ENCODE assay signal across 1 cellular context in genomic region chr10:102503264-102504178, GRCh38.
TF ChIP-seq lines count a peak whose summit lies in the region.

Gene SUFU (plus strand): TSS chr10:102503972. CDS start chr10:102504153, 181 bp downstream.

TF ChIP-seq in HepG2, 621 proteins besides CTCF, POLR2A, EP300 and RAD21 (continued from another document and continues in another):
- TF ChIP-seq, protein P1, sequence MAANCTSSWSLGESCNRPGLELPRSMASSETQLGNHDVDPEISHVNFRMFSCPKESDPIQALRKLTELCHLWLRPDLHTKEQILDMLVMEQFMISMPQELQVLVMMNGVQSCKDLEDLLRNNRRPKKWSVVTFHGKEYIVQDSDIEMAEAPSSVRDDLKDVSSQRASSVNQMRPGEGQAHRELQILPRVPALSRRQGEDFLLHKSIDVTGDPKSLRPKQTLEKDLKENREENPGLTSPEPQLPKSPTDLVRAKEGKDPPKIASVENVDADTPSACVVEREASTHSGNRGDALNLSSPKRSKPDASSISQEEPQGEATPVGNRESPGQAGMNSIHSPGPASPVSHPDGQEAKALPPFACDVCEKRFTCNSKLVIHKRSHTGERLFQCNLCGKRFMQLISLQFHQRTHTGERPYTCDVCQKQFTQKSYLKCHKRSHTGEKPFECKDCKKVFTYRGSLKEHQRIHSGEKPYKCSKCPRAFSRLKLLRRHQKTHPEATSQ (CRISPR knock-in tag; IDR thresholded peaks at IDR 0.05; ENCODE audit: borderline replicate concordance) = no peak
- TF ChIP-seq ZNF451 (CRISPR knock-in tag; IDR thresholded peaks at IDR 0.05) (0 out of 2 replicates have a peak, but pooled peaks have one; percentile 25), ZNF552 (CRISPR knock-in tag; IDR thresholded peaks at IDR 0.05; ENCODE audit: borderline replicate concordance) (no peak), SRY (CRISPR knock-in tag; IDR thresholded peaks at IDR 0.05) (no peak), ZNF224 (CRISPR knock-in tag; IDR thresholded peaks at IDR 0.05) (no peak), NR2F1 (CRISPR knock-in tag; IDR thresholded peaks at IDR 0.05) (no peak), LBX2 (CRISPR knock-in tag; IDR thresholded peaks at IDR 0.05; ENCODE audit: borderline replicate concordance) (no peak; the same call in 1 of the 2 replicates), TSC22D2 (CRISPR knock-in tag; IDR thresholded peaks at IDR 0.05; ENCODE audit: borderline replicate concordance) (0 out of 2 replicates have a peak, but pooled peaks have one; percentile 31), ZNF235 (CRISPR knock-in tag; IDR thresholded peaks at IDR 0.05; ENCODE audit: borderline replicate concordance) (no peak), RNF2 (conservative IDR thresholded peaks at IDR 0.05; ENCODE audit: low read depth) (no peak), MIER2 (CRISPR knock-in tag; IDR thresholded peaks at IDR 0.05) (no peak), MED13 (CRISPR knock-in tag; IDR thresholded peaks at IDR 0.05) (0 out of 2 replicates have a peak, but pooled peaks have one; percentile 22), HDAC2 (CRISPR knock-in tag; IDR thresholded peaks at IDR 0.05) (peak; percentile 54; the same call in 1 of the 2 replicates), ETV5 (CRISPR knock-in tag; IDR thresholded peaks at IDR 0.05; ENCODE audit: borderline replicate concordance) (no peak; the same call in 1 of the 2 replicates), ZNF670 (CRISPR knock-in tag; IDR thresholded peaks at IDR 0.05; ENCODE audit: borderline replicate concordance) (no peak), PLRG1 (conservative IDR thresholded peaks at IDR 0.05) (no peak), MIXL1 (CRISPR knock-in tag; IDR thresholded peaks at IDR 0.05) (peak; percentile 51; the same call in 1 of the 2 replicates), POLR2AphosphoS2 (IDR thresholded peaks at IDR 0.05; ENCODE audit: low read depth, low read length) (no peak), TMF1 (CRISPR knock-in tag; IDR thresholded peaks at IDR 0.05; ENCODE audit: low read depth) (no peak), SIX1 (CRISPR knock-in tag; IDR thresholded peaks at IDR 0.05; ENCODE audit: borderline replicate concordance) (0 out of 2 replicates have a peak, but pooled peaks have one; percentile 28), HMG20A (CRISPR knock-in tag; IDR thresholded peaks at IDR 0.05; ENCODE audit: borderline replicate concordance) (no peak), MYC (CRISPR knock-in tag; IDR thresholded peaks at IDR 0.05; ENCODE audit: borderline replicate concordance) (peak; percentile 19; the same call in 1 of the 2 replicates), NFKB2 (CRISPR knock-in tag; IDR thresholded peaks at IDR 0.05; ENCODE audit: borderline replicate concordance) (no peak; the same call in 1 of the 2 replicates), ZNF354B (CRISPR knock-in tag; IDR thresholded peaks at IDR 0.05) (no peak), ZNF446 (CRISPR knock-in tag; IDR thresholded peaks at IDR 0.05) (no peak), ZNF562 (CRISPR knock-in tag; IDR thresholded peaks at IDR 0.05; ENCODE audit: borderline replicate concordance) (no peak), MAFK (conservative IDR thresholded peaks at IDR 0.05 in 1 of 2, IDR thresholded peaks at IDR 0.05 in 1 of 2; ENCODE audit: low read length in 2 of 2) (no peak; a peak in 1 of 4 replicates), RARA (CRISPR knock-in tag; IDR thresholded peaks at IDR 0.05) (no peak), ZSCAN25 (CRISPR knock-in tag; IDR thresholded peaks at IDR 0.05) (no peak), ZNF557 (CRISPR knock-in tag; IDR thresholded peaks at IDR 0.05) (no peak), CEBPG (CRISPR knock-in tag; IDR thresholded peaks at IDR 0.05) (0 out of 2 replicates have a peak, but pooled peaks have one; percentile 4), SNAI1 (CRISPR knock-in tag; IDR thresholded peaks at IDR 0.05; ENCODE audit: borderline replicate concordance) (no peak), ARNTL (CRISPR knock-in tag; IDR thresholded peaks at IDR 0.05) (no peak), PCBP1 (IDR thresholded peaks at IDR 0.05; ENCODE audit: borderline replicate concordance, low read depth, low read length) (no peak), POLR2AphosphoS5 (IDR thresholded peaks at IDR 0.05; ENCODE audit: low read depth, low read length) (peak; percentile 70), SYNCRIP (IDR thresholded peaks at IDR 0.05; ENCODE audit: insufficient read depth, low read depth, low read length) (no peak), ZNF574 (CRISPR knock-in tag; IDR thresholded peaks at IDR 0.05) (peak; percentile 97), ZNF644 (CRISPR knock-in tag; IDR thresholded peaks at IDR 0.05; ENCODE audit: low read depth) (no peak), REXO4 (CRISPR knock-in tag; IDR thresholded peaks at IDR 0.05; ENCODE audit: borderline replicate concordance) (no peak), ZNF124 (CRISPR knock-in tag; IDR thresholded peaks at IDR 0.05) (no peak)
- TF ChIP-seq, protein P2, sequence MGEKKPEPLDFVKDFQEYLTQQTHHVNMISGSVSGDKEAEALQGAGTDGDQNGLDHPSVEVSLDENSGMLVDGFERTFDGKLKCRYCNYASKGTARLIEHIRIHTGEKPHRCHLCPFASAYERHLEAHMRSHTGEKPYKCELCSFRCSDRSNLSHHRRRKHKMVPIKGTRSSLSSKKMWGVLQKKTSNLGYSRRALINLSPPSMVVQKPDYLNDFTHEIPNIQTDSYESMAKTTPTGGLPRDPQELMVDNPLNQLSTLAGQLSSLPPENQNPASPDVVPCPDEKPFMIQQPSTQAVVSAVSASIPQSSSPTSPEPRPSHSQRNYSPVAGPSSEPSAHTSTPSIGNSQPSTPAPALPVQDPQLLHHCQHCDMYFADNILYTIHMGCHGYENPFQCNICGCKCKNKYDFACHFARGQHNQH (CRISPR knock-in tag; IDR thresholded peaks at IDR 0.05) = 0 out of 2 replicates have a peak, but pooled peaks have one; percentile 21
- TF ChIP-seq, protein P3, sequence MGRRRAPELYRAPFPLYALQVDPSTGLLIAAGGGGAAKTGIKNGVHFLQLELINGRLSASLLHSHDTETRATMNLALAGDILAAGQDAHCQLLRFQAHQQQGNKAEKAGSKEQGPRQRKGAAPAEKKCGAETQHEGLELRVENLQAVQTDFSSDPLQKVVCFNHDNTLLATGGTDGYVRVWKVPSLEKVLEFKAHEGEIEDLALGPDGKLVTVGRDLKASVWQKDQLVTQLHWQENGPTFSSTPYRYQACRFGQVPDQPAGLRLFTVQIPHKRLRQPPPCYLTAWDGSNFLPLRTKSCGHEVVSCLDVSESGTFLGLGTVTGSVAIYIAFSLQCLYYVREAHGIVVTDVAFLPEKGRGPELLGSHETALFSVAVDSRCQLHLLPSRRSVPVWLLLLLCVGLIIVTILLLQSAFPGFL (CRISPR knock-in tag; IDR thresholded peaks at IDR 0.05) = no peak
- TF ChIP-seq, protein P4, sequence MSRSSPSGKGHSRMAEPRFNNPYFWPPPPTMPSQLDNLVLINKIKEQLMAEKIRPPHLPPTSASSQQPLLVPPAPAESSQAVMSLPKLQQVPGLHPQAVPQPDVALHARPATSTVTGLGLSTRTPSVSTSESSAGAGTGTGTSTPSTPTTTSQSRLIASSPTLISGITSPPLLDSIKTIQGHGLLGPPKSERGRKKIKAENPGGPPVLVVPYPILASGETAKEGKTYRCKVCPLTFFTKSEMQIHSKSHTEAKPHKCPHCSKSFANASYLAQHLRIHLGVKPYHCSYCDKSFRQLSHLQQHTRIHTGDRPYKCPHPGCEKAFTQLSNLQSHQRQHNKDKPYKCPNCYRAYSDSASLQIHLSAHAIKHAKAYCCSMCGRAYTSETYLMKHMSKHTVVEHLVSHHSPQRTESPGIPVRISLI (CRISPR knock-in tag; IDR thresholded peaks at IDR 0.05; ENCODE audit: borderline replicate concordance) = no peak
- TF ChIP-seq, protein P5, sequence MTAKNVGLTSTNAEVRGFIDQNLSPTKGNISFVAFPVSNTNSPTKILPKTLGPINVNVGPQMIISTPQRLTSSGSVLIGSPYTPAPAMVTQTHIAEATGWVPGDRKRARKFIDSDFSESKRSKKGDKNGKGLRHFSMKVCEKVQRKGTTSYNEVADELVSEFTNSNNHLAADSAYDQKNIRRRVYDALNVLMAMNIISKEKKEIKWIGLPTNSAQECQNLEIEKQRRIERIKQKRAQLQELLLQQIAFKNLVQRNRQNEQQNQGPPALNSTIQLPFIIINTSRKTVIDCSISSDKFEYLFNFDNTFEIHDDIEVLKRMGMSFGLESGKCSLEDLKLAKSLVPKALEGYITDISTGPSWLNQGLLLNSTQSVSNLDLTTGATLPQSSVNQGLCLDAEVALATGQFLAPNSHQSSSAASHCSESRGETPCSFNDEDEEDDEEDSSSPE (CRISPR knock-in tag; IDR thresholded peaks at IDR 0.05) = peak; percentile 55
- TF ChIP-seq, protein P6, sequence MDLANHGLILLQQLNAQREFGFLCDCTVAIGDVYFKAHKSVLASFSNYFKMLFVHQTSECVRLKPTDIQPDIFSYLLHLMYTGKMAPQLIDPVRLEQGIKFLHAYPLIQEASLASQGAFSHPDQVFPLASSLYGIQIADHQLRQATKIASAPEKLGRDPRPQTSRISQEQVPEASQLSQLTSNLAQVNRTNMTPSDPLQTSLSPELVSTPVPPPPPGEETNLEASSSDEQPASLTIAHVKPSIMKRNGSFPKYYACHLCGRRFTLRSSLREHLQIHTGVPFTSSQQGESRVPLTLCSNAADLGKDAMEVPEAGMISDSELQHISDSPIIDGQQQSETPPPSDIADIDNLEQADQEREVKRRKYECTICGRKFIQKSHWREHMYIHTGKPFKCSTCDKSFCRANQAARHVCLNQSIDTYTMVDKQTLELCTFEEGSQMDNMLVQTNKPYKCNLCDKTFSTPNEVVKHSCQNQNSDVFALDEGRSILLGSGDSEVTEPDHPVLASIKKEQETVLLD (CRISPR knock-in tag; IDR thresholded peaks at IDR 0.05; ENCODE audit: low read depth) = no peak
- TF ChIP-seq, protein P7, sequence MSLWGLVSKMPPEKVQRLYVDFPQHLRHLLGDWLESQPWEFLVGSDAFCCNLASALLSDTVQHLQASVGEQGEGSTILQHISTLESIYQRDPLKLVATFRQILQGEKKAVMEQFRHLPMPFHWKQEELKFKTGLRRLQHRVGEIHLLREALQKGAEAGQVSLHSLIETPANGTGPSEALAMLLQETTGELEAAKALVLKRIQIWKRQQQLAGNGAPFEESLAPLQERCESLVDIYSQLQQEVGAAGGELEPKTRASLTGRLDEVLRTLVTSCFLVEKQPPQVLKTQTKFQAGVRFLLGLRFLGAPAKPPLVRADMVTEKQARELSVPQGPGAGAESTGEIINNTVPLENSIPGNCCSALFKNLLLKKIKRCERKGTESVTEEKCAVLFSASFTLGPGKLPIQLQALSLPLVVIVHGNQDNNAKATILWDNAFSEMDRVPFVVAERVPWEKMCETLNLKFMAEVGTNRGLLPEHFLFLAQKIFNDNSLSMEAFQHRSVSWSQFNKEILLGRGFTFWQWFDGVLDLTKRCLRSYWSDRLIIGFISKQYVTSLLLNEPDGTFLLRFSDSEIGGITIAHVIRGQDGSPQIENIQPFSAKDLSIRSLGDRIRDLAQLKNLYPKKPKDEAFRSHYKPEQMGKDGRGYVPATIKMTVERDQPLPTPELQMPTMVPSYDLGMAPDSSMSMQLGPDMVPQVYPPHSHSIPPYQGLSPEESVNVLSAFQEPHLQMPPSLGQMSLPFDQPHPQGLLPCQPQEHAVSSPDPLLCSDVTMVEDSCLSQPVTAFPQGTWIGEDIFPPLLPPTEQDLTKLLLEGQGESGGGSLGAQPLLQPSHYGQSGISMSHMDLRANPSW (CRISPR knock-in tag; IDR thresholded peaks at IDR 0.05; ENCODE audit: borderline replicate concordance) = no peak
